2 cellular contexts compared by ENCODE assay signal in genomic region chr10:49735161-49735560, GRCh38.
TF ChIP-seq lines count a peak whose summit lies in the region.

No MANE protein-coding gene starts in this region.

TF ChIP-seq in SK-N-SH, 30 proteins besides CTCF, POLR2A, EP300 and RAD21 (continued from another document):
- TF ChIP-seq TAF1 (IDR thresholded peaks at IDR 0.05; ENCODE audit: borderline replicate concordance, low read depth, low read length) (no peak), REST (IDR thresholded peaks at IDR 0.05; ENCODE audit: low read depth, low read length) (no peak), GABPA (IDR thresholded peaks at IDR 0.05; ENCODE audit: low read depth) (no peak)

TF ChIP-seq in SK-N-SH treated with all-trans-retinoic acid at 6 μM for 48 hours, 23 proteins besides CTCF, POLR2A, EP300 and RAD21 (continued from another document):
- TF ChIP-seq TCF4 (CRISPR knock-in tag; IDR thresholded peaks at IDR 0.05; ENCODE audit: borderline replicate concordance) (no peak), ESRRG (CRISPR knock-in tag; IDR thresholded peaks at IDR 0.05) (no peak), ZFP30 (CRISPR knock-in tag; IDR thresholded peaks at IDR 0.05) (no peak), ZFP3 (CRISPR knock-in tag; IDR thresholded peaks at IDR 0.05) (no peak), CSRNP3 (CRISPR knock-in tag; IDR thresholded peaks at IDR 0.05) (no peak), TOX (CRISPR knock-in tag; IDR thresholded peaks at IDR 0.05; ENCODE audit: borderline replicate concordance) (no peak), POU6F1 (CRISPR knock-in tag; IDR thresholded peaks at IDR 0.05; ENCODE audit: borderline replicate concordance, low read depth) (no peak), PATZ1 (CRISPR knock-in tag; IDR thresholded peaks at IDR 0.05; ENCODE audit: borderline replicate concordance) (no peak)
